Comparison of ENCODE assay signal across 16 cellular contexts in genomic region chr11:122201126-122201525, GRCh38.
DNase-seq lines count a peak whose midpoint lies in the region; ATAC-seq and TF ChIP-seq lines count a peak whose summit lies in the region.
"Had no signal": no experiment of that assay in that cellular context is flagged by ENCODE, and none has a peak within 500 bp of the region (broad histone marks: within the 10 kb centered on the region; RNA-seq: fewer than 3 reads in every experiment).

No MANE protein-coding gene starts in this region.

- BruUV-seq in IMR-90 (replicated peaks; lab: Mats Ljungman, UMichigan) (no TSS peak), mammary epithelial cell (replicated peaks; lab: Mats Ljungman, UMichigan) (no TSS peak), OCI-LY7 (replicated peaks; lab: Mats Ljungman, UMichigan) (no TSS peak)

- H4K20me1 ChIP-seq in IMR-90 (ENCODE audit: insufficient read depth, low read length) (no peaks in the 10 kb centered on the region), mammary epithelial cell (ENCODE audit: insufficient read depth, low read length) (no peaks in the 10 kb centered on the region), OCI-LY7 (ENCODE audit: insufficient read depth, low read length) (no peaks in the 10 kb centered on the region)

- H3K27me3 ChIP-seq in IMR-90 (ENCODE audit: control insufficient read depth, insufficient read depth, low read length) (no peaks in the 10 kb centered on the region), mammary epithelial cell (ENCODE audit: insufficient read depth, low read length) (no peaks in the 10 kb centered on the region), mesenchymal stem cell (ENCODE audit: control insufficient read depth in 1 of 2, insufficient read depth in 1 of 2, low read length in 2 of 2) (no peaks in the 10 kb centered on the region), tibial artery (no peaks in the 10 kb centered on the region)
- H3K27me3 ChIP-seq: Peyer's patch had no signal

- no peaks in the 10 kb centered on the region for H3K36me3 Mint-ChIP-seq in naive thymus-derived CD8-positive, alpha-beta T cell

- H4K91ac ChIP-seq in IMR-90 (ENCODE audit: insufficient read depth, low read depth, low read length) (peak overlapping the region; percentile 97), mesenchymal stem cell (ENCODE audit: low read length) (no peak overlapping the region)

- H3K27ac ChIP-seq in IMR-90 (ENCODE audit: insufficient read depth, low read length) (peak overlapping the region; percentile 91), mammary epithelial cell (ENCODE audit: insufficient read depth, low read depth, low read length) (peak overlapping the region; percentile 16), mesenchymal stem cell (ENCODE audit: low read length, poor library complexity, severe bottlenecking) (no peak overlapping the region), tibial artery (peak overlapping the region; percentile 76 to 77), OCI-LY7 (ENCODE audit: low read depth, low read length, poor library complexity, severe bottlenecking) (no peak overlapping the region)

- H3K9ac ChIP-seq in IMR-90 (ENCODE audit: low read depth, low read length) (peak overlapping the region; percentile 87), mammary epithelial cell (ENCODE audit: insufficient read depth, low read length) (peak overlapping the region; percentile 30), mesenchymal stem cell (ENCODE audit: low read length) (peak overlapping the region; percentile 73)

- no peak for TF ChIP-seq RAD21 in IMR-90 (IDR thresholded peaks at IDR 0.05; ENCODE audit: low read length)

- TF ChIP-seq POLR2A in IMR-90 (IDR thresholded peaks at IDR 0.05; ENCODE audit: low read depth, low read length), result no peak

- peaks cover 0 to 4% (median 0%) of the 10 kb centered on the region in 9 donors for H3K9me3 Mint-ChIP-seq in naive thymus-derived CD8-positive, alpha-beta T cell
- H3K9me3 Mint-ChIP-seq: activated CD8-positive, alpha-beta T cell treated with anti-CD3 and anti-CD28 coated beads for 36 hours had no signal

- H3K9me3 ChIP-seq in IMR-90 (ENCODE audit: control insufficient read depth, insufficient read depth, low read length) (no peaks in the 10 kb centered on the region), mammary epithelial cell (replicated peaks; ENCODE audit: insufficient read depth, low read length) (no peaks in the 10 kb centered on the region), mesenchymal stem cell (ENCODE audit: control insufficient read depth, low read length) (no peaks in the 10 kb centered on the region), tibial artery (no peaks in the 10 kb centered on the region), OCI-LY7 (ENCODE audit: low read length) (no peaks in the 10 kb centered on the region)
- H3K9me3 ChIP-seq: Peyer's patch, prostate gland had no signal

- H3K14ac ChIP-seq in IMR-90 (replicated peaks; ENCODE audit: low read depth, low read length), result peak overlapping the region; percentile 100
- H3K14ac ChIP-seq in mesenchymal stem cell (ENCODE audit: low read length in 2 of 2), result no peak overlapping the region

- peak overlapping the region; percentile 88; the same call in 2 of the 3 replicates for H2BK15ac ChIP-seq in IMR-90 (ENCODE audit: low read depth, low read length)
- H2BK15ac ChIP-seq in mesenchymal stem cell (ENCODE audit: low read depth, poor library complexity, severe bottlenecking), result no peak overlapping the region

- POLR2A ChIA-PET in IMR-90 (lab: Charles Lee; ENCODE audit: unreplicated experiment), result no interaction called here
- POLR2A ChIA-PET in OCI-LY7 (lab: Charles Lee), result no interaction called here
- POLR2A ChIA-PET in naive thymus-derived CD8-positive, alpha-beta T cell (lab: Charles Lee), result no interaction called here

- H3K4me2 ChIP-seq in IMR-90 (ENCODE audit: low read depth, low read length) (peak overlapping the region; percentile 95), mammary epithelial cell (ENCODE audit: insufficient read depth, low read depth, low read length) (peak overlapping the region; percentile 71), mesenchymal stem cell (ENCODE audit: low read length, poor library complexity, severe bottlenecking) (no peak overlapping the region), OCI-LY7 (ENCODE audit: low read length) (no peak overlapping the region)

- H3K23ac ChIP-seq in IMR-90 (ENCODE audit: low read depth, low read length) (peak overlapping the region; percentile 99), mesenchymal stem cell (ENCODE audit: low read length in 2 of 2) (no peak overlapping the region)

- H3K4me3 ChIP-seq in IMR-90 (ENCODE audit: insufficient read depth, low read depth, low read length) (peak overlapping the region; percentile 37), mammary epithelial cell (replicated peaks in 1 of 3; ENCODE audit: insufficient read depth in 1 of 3, low read depth in 2 of 3, low read length in 3 of 3) (peak overlapping the region in 1 of 3 experiments; percentile 28), mesenchymal stem cell (ENCODE audit: insufficient read depth in 1 of 2, low read depth in 1 of 2, low read length in 2 of 2) (peak overlapping the region in 1 of 2 experiments; percentile 75), tibial artery (peak overlapping the region; percentile 46 to 55), OCI-LY7 (ENCODE audit: low read depth, low read length, poor library complexity, severe bottlenecking) (no peak overlapping the region)
- H3K4me3 ChIP-seq: prostate gland had no signal

- peaks cover 0 to 2% (median 0%) of the 10 kb centered on the region in 4 donors for H3K4me1 Mint-ChIP-seq in naive thymus-derived CD8-positive, alpha-beta T cell
- H3K4me1 Mint-ChIP-seq: CD4-positive, CD25-positive, alpha-beta regulatory T cell had no signal

- H3K4me3 Mint-ChIP-seq in naive thymus-derived CD8-positive, alpha-beta T cell, result no peak overlapping the region
- H3K4me3 Mint-ChIP-seq: activated CD8-positive, alpha-beta T cell treated with anti-CD3 and anti-CD28 coated beads for 36 hours; CD4-positive, CD25-positive, alpha-beta regulatory T cell had no signal

- H4K8ac ChIP-seq in IMR-90 (ENCODE audit: low read depth in 2 of 2, low read length in 2 of 2), result peak overlapping the region; percentile 68 to 98
- H4K8ac ChIP-seq in mesenchymal stem cell (ENCODE audit: low read length), result no peak overlapping the region

- H3K79me2 ChIP-seq in mammary epithelial cell (ENCODE audit: insufficient read depth, low read length), result peaks cover 27% of the 10 kb centered on the region
- no peaks in the 10 kb centered on the region for H3K79me2 ChIP-seq in OCI-LY7 (ENCODE audit: insufficient read depth, low read depth, low read length)

- dilution Hi-C loops in IMR-90 (cut with HindIII; ENCODE audit: low sequenced_read_pairs, unreplicated experiment) (no loop called here), mammary epithelial cell (cut with HindIII; ENCODE audit: low sequenced_read_pairs) (no loop called here)

- no peak overlapping the region for H3K27ac Mint-ChIP-seq in naive thymus-derived CD8-positive, alpha-beta T cell
- H3K27ac Mint-ChIP-seq: activated CD8-positive, alpha-beta T cell treated with anti-CD3 and anti-CD28 coated beads for 36 hours; CD4-positive, CD25-positive, alpha-beta regulatory T cell had no signal

- H3K4me1 ChIP-seq in IMR-90 (ENCODE audit: control insufficient read depth, insufficient read depth, low read length) (peaks cover 30% of the 10 kb centered on the region), mammary epithelial cell (ENCODE audit: insufficient read depth, low read length) (peaks cover 50% of the 10 kb centered on the region), mesenchymal stem cell (ENCODE audit: control insufficient read depth, insufficient read depth, low read depth, low read length) (peaks cover 8% of the 10 kb centered on the region), tibial artery (peaks cover 0 to 77% (median 32%) of the 10 kb centered on the region in 4 donors), OCI-LY7 (ENCODE audit: insufficient read depth, low read length, poor library complexity, severe bottlenecking) (no peaks in the 10 kb centered on the region)
- H3K4me1 ChIP-seq: Peyer's patch, prostate gland had no signal

- H2BK20ac ChIP-seq in IMR-90 (ENCODE audit: low read depth, low read length), result peak overlapping the region; percentile 90

- TF ChIP-seq CTCF in IMR-90 (conservative IDR thresholded peaks at IDR 0.05; ENCODE audit: low read depth, low read length), result no peak
- no peak for TF ChIP-seq CTCF in mammary epithelial cell (conservative IDR thresholded peaks at IDR 0.05 in 1 of 2, IDR thresholded peaks at IDR 0.05 in 1 of 2; ENCODE audit: extremely low read depth in 1 of 2, insufficient read depth in 1 of 2, low read depth in 1 of 2, low read length in 2 of 2)
- TF ChIP-seq CTCF in tibial artery (IDR thresholded peaks at IDR 0.05), result no peak
- no peak for TF ChIP-seq CTCF in OCI-LY7 (conservative IDR thresholded peaks at IDR 0.05; ENCODE audit: low read length)

- no peaks in the 10 kb centered on the region for H3K9me2 ChIP-seq in OCI-LY7 (ENCODE audit: insufficient read depth, low read length)

- intact Hi-C loops in IMR-90 (cut with micrococcal nuclease), result loop anchor here (5.0 to 10.0 kb wide), 4 partner anchors 34 to 736 kb away; no protein-coding TSS in a partner anchor
- intact Hi-C loops in mammary epithelial cell (cut with micrococcal nuclease), result loop anchor here (5.0 to 10.0 kb wide), 2 partner anchors 374 to 746 kb away; partner anchors contain the start of genes SORL1 and SORL1-AS1
- intact Hi-C loops in tibial artery (cut with DNase I; ENCODE audit: low total_unique reads), result loop anchor here (5.0 to 10.0 kb wide), 2 partner anchors 166 to 544 kb away; no protein-coding TSS in a partner anchor
- intact Hi-C loops in OCI-LY7 (cut with micrococcal nuclease; ENCODE audit: unreplicated experiment), result no loop called here

- peaks cover 12% of the 10 kb centered on the region for H3K36me3 ChIP-seq in IMR-90 (ENCODE audit: control insufficient read depth, insufficient read depth, low read length)
- H3K36me3 ChIP-seq in mammary epithelial cell (ENCODE audit: insufficient read depth, low read length), result no peaks in the 10 kb centered on the region
- peaks cover 0 to 4% of the 10 kb centered on the region in 2 experiments for H3K36me3 ChIP-seq in mesenchymal stem cell (ENCODE audit: control insufficient read depth in 1 of 2, insufficient read depth in 2 of 2, low read depth in 1 of 2, low read length in 2 of 2)
- no peaks in the 10 kb centered on the region for H3K36me3 ChIP-seq in tibial artery
- no peaks in the 10 kb centered on the region for H3K36me3 ChIP-seq in OCI-LY7 (ENCODE audit: insufficient read depth, low read length)
- H3K36me3 ChIP-seq: Peyer's patch, prostate gland had no signal

- peak overlapping the region; percentile 80 to 84 for H2BK12ac ChIP-seq in mesenchymal stem cell (ENCODE audit: low read length in 2 of 2)

- H2BK120ac ChIP-seq in IMR-90 (ENCODE audit: low read depth, low read length), result peak overlapping the region; percentile 99
- no peak overlapping the region for H2BK120ac ChIP-seq in mesenchymal stem cell (ENCODE audit: low read depth, low read length)

- peaks cover 16% of the 10 kb centered on the region for H3K9me1 ChIP-seq in IMR-90 (ENCODE audit: insufficient read depth, low read length)

- CTCF ChIA-PET in IMR-90 (lab: Yijun Ruan, JAX) (interaction anchor here (0.6 kb wide), 1 partner anchor 27 kb away, joined by 3 read pairs; no protein-coding TSS in a partner anchor), mammary epithelial cell (lab: Charles Lee; ENCODE audit: low non-redundant PET) (no interaction called here), OCI-LY7 (lab: Charles Lee; ENCODE audit: unreplicated experiment) (no interaction called here)

- no peak for ATAC-seq in IMR-90 (ENCODE audit: low read depth)
- ATAC-seq in naive thymus-derived CD8-positive, alpha-beta T cell, result no peak
- ATAC-seq: activated CD8-positive, alpha-beta T cell treated with anti-CD3 and anti-CD28 coated beads for 36 hours; esophagus mucosa; left cardiac atrium had no signal

- peak overlapping the region; percentile 91 for H4K5ac ChIP-seq in IMR-90 (ENCODE audit: low read depth, low read length)

- H3K18ac ChIP-seq in IMR-90 (ENCODE audit: low read depth, low read length) (peak overlapping the region; percentile 96), mesenchymal stem cell (ENCODE audit: low read depth in 1 of 2, low read length in 2 of 2) (peak overlapping the region in 1 of 2 experiments; percentile 70)

- in situ Hi-C loops in IMR-90 (cut with MboI; ENCODE audit: low sequenced_read_pairs) (loop anchor here (10.0 to 25.0 kb wide), 2 partner anchors 96 to 889 kb away; no protein-coding TSS in a partner anchor), mammary epithelial cell (cut with MboI; ENCODE audit: low sequenced_read_pairs in 2 of 2) (loop anchor here (10.0 kb wide), 2 partner anchors 86 to 546 kb away; partner anchors contain the start of gene BLID (in 2 of the 2))

- peak overlapping the region; percentile 90; the same call in 1 of the 2 replicates for H3K56ac ChIP-seq in IMR-90 (ENCODE audit: extremely low read depth, insufficient read depth, low read length)

- H3K79me1 ChIP-seq in IMR-90 (ENCODE audit: low read depth in 1 of 2, low read length in 2 of 2) (peaks cover 20 to 61% of the 10 kb centered on the region in 2 experiments; a peak in 3 of 4 replicates), mesenchymal stem cell (replicated peaks; ENCODE audit: low read length, poor library complexity, severe bottlenecking) (peaks cover 4% of the 10 kb centered on the region)

- H3K27me3 Mint-ChIP-seq in naive thymus-derived CD8-positive, alpha-beta T cell, result peaks cover 25 to 63% (median 36%) of the 10 kb centered on the region in 5 donors
- H3K27me3 Mint-ChIP-seq: CD4-positive, CD25-positive, alpha-beta regulatory T cell had no signal

- peak overlapping the region; percentile 59 for H2AK9ac ChIP-seq in IMR-90 (replicated peaks; ENCODE audit: low read depth, low read length, poor library complexity)

- H2AFZ ChIP-seq in IMR-90 (replicated peaks; ENCODE audit: low read length, poor library complexity) (no peak overlapping the region), mammary epithelial cell (ENCODE audit: low read depth, low read length) (no peak overlapping the region), mesenchymal stem cell (ENCODE audit: low read depth, low read length) (peak overlapping the region; percentile 42), OCI-LY7 (ENCODE audit: low read length) (no peak overlapping the region)

- peak overlapping the region; percentile 99 for H2BK5ac ChIP-seq in IMR-90 (ENCODE audit: low read depth, low read length, poor library complexity, severe bottlenecking)
- no peak overlapping the region for H2BK5ac ChIP-seq in mesenchymal stem cell (ENCODE audit: low read depth, low read length, poor library complexity, severe bottlenecking)

- no CpG with 5 or more reads among the region's 4 CpGs for WGBS in IMR-90 (ENCODE audit: extremely low coverage in 2 of 2, insufficient read length in 1 of 2), 2 experiments
- 96% methylated on average over 4 of the region's 4 CpGs for WGBS in mammary epithelial cell (ENCODE audit: low coverage, missing lambda C conversion rate)
- 92% methylated on average over 4 of the region's 4 CpGs for WGBS in mesenchymal stem cell

- H3K4ac ChIP-seq in IMR-90 (ENCODE audit: low read depth, low read length), result peak overlapping the region; percentile 100
- peak overlapping the region in 1 of 2 experiments; percentile 73 for H3K4ac ChIP-seq in mesenchymal stem cell (ENCODE audit: low read depth in 1 of 2, low read length in 2 of 2)

- peak overlapping the region; percentile 99 for H2AK5ac ChIP-seq in IMR-90 (ENCODE audit: low read depth, low read length)
- H2AK5ac ChIP-seq in mesenchymal stem cell (ENCODE audit: low read length, severe bottlenecking), result no peak overlapping the region

- DNase-seq in IMR-90, result no peak
- DNase-seq in mammary epithelial cell, result no peak
- no peak for DNase-seq in mesenchymal stem cell
- no peak for DNase-seq in tibial artery
- no peak for DNase-seq in activated CD8-positive, alpha-beta memory T cell treated with anti-CD3 and anti-CD28 coated beads for 24 hours
- no peak for DNase-seq in OCI-LY7 (ENCODE audit: low spot score)
- DNase-seq in COLO668 (lab: John Stamatoyannopoulos, UW; ENCODE audit: unreplicated experiment), result no peak
- DNase-seq in naive thymus-derived CD8-positive, alpha-beta T cell, result no peak
- DNase-seq: activated CD8-positive, alpha-beta T cell treated with anti-CD3 and anti-CD28 coated beads for 36 hours; CD4-positive, CD25-positive, alpha-beta regulatory T cell; left cardiac atrium; NCI-H2029; NCI-H524; Peyer's patch had no signal

Comparison
In these comparisons a context has a peak if more than half of its experiments do, and no peak if none do; other contexts are left out.
1. H3K27ac ChIP-seq: peak in IMR-90 (single experiment), mammary epithelial cell (single experiment) and tibial artery (2 of 2); none in mesenchymal stem cell (single experiment) and OCI-LY7 (single experiment).
2. H3K4me2 ChIP-seq: peak in IMR-90 (single experiment) and mammary epithelial cell (single experiment); none in mesenchymal stem cell (single experiment) and OCI-LY7 (single experiment).
3. H3K9ac ChIP-seq: peak in every context shown above with its lines; median percentile 87 in IMR-90; 73 in mesenchymal stem cell; 30 in mammary epithelial cell.